ENCODE assay signal across 15 cellular contexts in genomic region chr18:77343846-77344527, GRCh38.
DNase-seq lines count a peak whose midpoint lies in the region; ATAC-seq and TF ChIP-seq lines count a peak whose summit lies in the region.
"Had no signal": no experiment of that assay in that cellular context is flagged by ENCODE, and none has a peak within 500 bp of the region (broad histone marks: within the 10 kb centered on the region; RNA-seq: fewer than 3 reads in every experiment).

No MANE protein-coding gene starts in this region.

- DNase-seq in Daoy (ENCODE audit: low read depth) (peak; percentile 65), GM23338 (ENCODE audit: low spot score) (no peak), WTC11 (ENCODE audit: low spot score) (no peak), SJCRH30 (no peak)
- DNase-seq: ACHN; C1 segment of cervical spinal cord; Caco-2; CD4-positive, CD25-positive, alpha-beta regulatory T cell; GDM1 had no signal

- no peak for ATAC-seq in GM23338
- ATAC-seq in WTC11 = no peak
- no peak for ATAC-seq in HG03457 (IDR thresholded peaks at IDR 0.05; ENCODE audit: unreplicated experiment)
- ATAC-seq in GM21717 (IDR thresholded peaks at IDR 0.05; ENCODE audit: unreplicated experiment) = no peak

- H3K4me3 Mint-ChIP-seq in GM23338 (no peak overlapping the region), WTC11 (no peak overlapping the region), nephron (no peak overlapping the region)
- H3K4me3 Mint-ChIP-seq: CD4-positive, CD25-positive, alpha-beta regulatory T cell had no signal

- H3K4me3 ChIP-seq in GM23338 (no peak overlapping the region), SJCRH30 (no peak overlapping the region)
- H3K4me3 ChIP-seq: HAP-1 had no signal

- no peaks in the 10 kb centered on the region for H3F3A ChIP-seq in GM23338 (replicated peaks; ENCODE audit: low read depth)

- no peaks in the 10 kb centered on the region for H3K36me3 ChIP-seq in GM23338 (ENCODE audit: insufficient read depth)
- no peaks in the 10 kb centered on the region for H3K36me3 ChIP-seq in SJCRH30
- H3K36me3 ChIP-seq: BE2C, HAP-1 had no signal

- peaks cover 8% of the 10 kb centered on the region for H3K4me1 Mint-ChIP-seq in GM23338
- H3K4me1 Mint-ChIP-seq in WTC11 = peaks cover 12% of the 10 kb centered on the region
- H3K4me1 Mint-ChIP-seq in nephron = peaks cover 21% of the 10 kb centered on the region
- H3K4me1 Mint-ChIP-seq: CD4-positive, CD25-positive, alpha-beta regulatory T cell had no signal

- H4K20me1 ChIP-seq in GM23338 (replicated peaks; ENCODE audit: insufficient read depth) = no peaks in the 10 kb centered on the region

- 0 out of 2 replicates have a peak overlapping the region, but pooled peaks have one; percentile 10 for H2AFZ ChIP-seq in GM23338

- H3K79me2 ChIP-seq in GM23338 (replicated peaks; ENCODE audit: insufficient read depth) = no peaks in the 10 kb centered on the region

- CTCF ChIA-PET in WTC11 (lab: Charles Lee) = interaction anchor here (0.9 to 2.3 kb wide), 2 partner anchors 9 to 12 kb away, joined by 4 to 11 read pairs; no protein-coding TSS in a partner anchor

- no peaks in the 10 kb centered on the region for H3K4me1 ChIP-seq in GM23338 (ENCODE audit: insufficient read depth)
- no peaks in the 10 kb centered on the region for H3K4me1 ChIP-seq in SJCRH30
- H3K4me1 ChIP-seq: Caco-2, HAP-1 had no signal

- POLR2A ChIA-PET in WTC11 (lab: Charles Lee) = no interaction called here

- no peaks in the 10 kb centered on the region for H3K9me3 ChIP-seq in SJCRH30 (replicated peaks)
- H3K9me3 ChIP-seq: BE2C, Caco-2, HAP-1 had no signal

- H3K9me3 Mint-ChIP-seq in GM23338 = peaks cover 4% of the 10 kb centered on the region; the same call in 2 of the 3 replicates
- peaks cover under 1% of the 10 kb centered on the region; the same call in 1 of the 2 replicates for H3K9me3 Mint-ChIP-seq in WTC11
- peaks cover 4% of the 10 kb centered on the region for H3K9me3 Mint-ChIP-seq in nephron

- H3K27ac ChIP-seq in GM23338 (ENCODE audit: low read depth) = no peak overlapping the region
- H3K27ac ChIP-seq in SJCRH30 = no peak overlapping the region
- H3K27ac ChIP-seq: HL-60 had no signal

- H3K27me3 Mint-ChIP-seq in GM23338 (ENCODE audit: insufficient read depth, low read depth, poor library complexity) (peaks cover 4% of the 10 kb centered on the region), WTC11 (ENCODE audit: low read depth) (no peaks in the 10 kb centered on the region), nephron (ENCODE audit: low read depth) (peaks cover 7% of the 10 kb centered on the region)
- H3K27me3 Mint-ChIP-seq: CD4-positive, CD25-positive, alpha-beta regulatory T cell had no signal

- no peaks in the 10 kb centered on the region for H3K27me3 ChIP-seq in GM23338 (ENCODE audit: insufficient read depth)
- no peaks in the 10 kb centered on the region for H3K27me3 ChIP-seq in SJCRH30
- H3K27me3 ChIP-seq: BE2C had no signal

- H3K36me3 Mint-ChIP-seq in GM23338 (ENCODE audit: low read depth) (no peaks in the 10 kb centered on the region), WTC11 (no peaks in the 10 kb centered on the region; the same call in 1 of the 2 replicates), nephron (ENCODE audit: low read depth) (no peaks in the 10 kb centered on the region)
- H3K36me3 Mint-ChIP-seq: CD4-positive, CD25-positive, alpha-beta regulatory T cell had no signal

- H3K9me2 ChIP-seq in GM23338 (ENCODE audit: insufficient read depth) = no peaks in the 10 kb centered on the region

- TF ChIP-seq CTCF in GM23338 (conservative IDR thresholded peaks at IDR 0.05; ENCODE audit: low read depth in 2 of 2) (no peak), WTC11 (IDR thresholded peaks at IDR 0.05) (no peak), nephron (IDR thresholded peaks at IDR 0.05; ENCODE audit: unreplicated experiment in 3 of 3) (no peak)

- no peak overlapping the region for H3K4me2 ChIP-seq in GM23338

- H3K27ac Mint-ChIP-seq in GM23338 (no peak overlapping the region), WTC11 (no peak overlapping the region; the same call in 1 of the 2 replicates), nephron (peak overlapping the region in 2 of 3 experiments; percentile 53 to 82)
- H3K27ac Mint-ChIP-seq: CD4-positive, CD25-positive, alpha-beta regulatory T cell had no signal

TF ChIP-seq in GM23338, 12 proteins besides CTCF, POLR2A, EP300 and RAD21 (continues in another document):
- TF ChIP-seq JUNB (IDR thresholded peaks at IDR 0.05; ENCODE audit: unreplicated experiment) = no peak

TF ChIP-seq in WTC11, 78 proteins besides CTCF, POLR2A, EP300 and RAD21:
- no peak for TF ChIP-seq AR (CRISPR knock-in tag; IDR thresholded peaks at IDR 0.05)
- TF ChIP-seq ZNF263 (CRISPR knock-in tag; IDR thresholded peaks at IDR 0.05; ENCODE audit: low read depth) = no peak
- no peak for TF ChIP-seq PRDM15 (CRISPR knock-in tag; IDR thresholded peaks at IDR 0.05)
- no peak for TF ChIP-seq ZNF121 (CRISPR knock-in tag; IDR thresholded peaks at IDR 0.05)
- TF ChIP-seq SOX15 (CRISPR knock-in tag; IDR thresholded peaks at IDR 0.05) = no peak
- TF ChIP-seq USF2 (CRISPR knock-in tag; IDR thresholded peaks at IDR 0.05) = 0 out of 2 replicates have a peak, but pooled peaks have one; percentile 11
TF ChIP-seq in WTC11: peak in this region for 1.

Comparison
In these comparisons a context has a peak if more than half of its experiments do, and no peak if none do; other contexts are left out.
1. H3K27ac Mint-ChIP-seq: peak in nephron (2 of 3); none in GM23338 (single experiment) and WTC11 (single experiment).